In genomic region chr3:58042947-58043707, GRCh38 we compare ENCODE assay signal across 1 cellular context.
TF ChIP-seq lines count a peak whose summit lies in the region.

No MANE protein-coding gene starts in this region.

TF ChIP-seq in H1, 55 proteins besides CTCF, POLR2A, EP300 and RAD21:
- TF ChIP-seq SUZ12 (IDR thresholded peaks at IDR 0.05; ENCODE audit: low read length): no peak
